In genomic region chr17:50055426-50056216, GRCh38 we compare ENCODE assay signal across 8 cellular contexts. TPM values are rescaled to one million over a fixed set of nuclear protein-coding genes. Genes with fewer than 3 reads are reported as not detected.
DNase-seq lines count a peak whose midpoint lies in the region; ATAC-seq and TF ChIP-seq lines count a peak whose summit lies in the region.

TSS of gene ITGA3 (plus strand) at chr17:50056110. CDS start at chr17:50056440, 330 bp downstream.

- TF ChIP-seq POLR2A in right lobe of liver (IDR thresholded peaks at IDR 0.05) = no peak

- peaks cover 0 to 5% of the 10 kb centered on the region in 2 donors for H3K27me3 ChIP-seq in right lobe of liver

- no peaks in the 10 kb centered on the region for H3K36me3 ChIP-seq in right lobe of liver

- peaks cover 0 to 20% (median 4%) of the 10 kb centered on the region in 4 donors for H3K4me1 ChIP-seq in right lobe of liver

- peak within 1 kb of the TSS; percentile 51 to 62 (median 52) for H3K4me3 ChIP-seq in right lobe of liver

- peaks cover 8% of the 10 kb centered on the region for H3K27me3 Mint-ChIP-seq in activated CD4-positive, alpha-beta memory T cell treated with anti-CD3 and anti-CD28 coated beads, Interleukin-2, amount 10 ng/mL, durations not matched to agents 7 days and 5 days

- POLR2A ChIA-PET in activated CD4-positive, alpha-beta memory T cell treated with anti-CD3 and anti-CD28 coated beads, Interleukin-2, amount 10 ng/mL, durations not matched to agents 7 days and 5 days (lab: Charles Lee) = interaction anchor here (1.2 to 1.9 kb wide), 2 partner anchors 38 to 94 kb away, joined by 3 to 8 read pairs; no protein-coding TSS in a partner anchor

- no peaks in the 10 kb centered on the region for H3K36me3 Mint-ChIP-seq in activated CD4-positive, alpha-beta memory T cell treated with anti-CD3 and anti-CD28 coated beads, Interleukin-2, amount 10 ng/mL, durations not matched to agents 7 days and 5 days (ENCODE audit: low read depth)

- H3K9me3 ChIP-seq in right lobe of liver = no peaks in the 10 kb centered on the region

- under 1% methylated on average over 15 of the region's 65 CpGs for WGBS in right lobe of liver (ENCODE audit: insufficient coverage, low coverage, low lambda C conversion rate, missing lambda C conversion rate)

- CTCF ChIA-PET in activated CD4-positive, alpha-beta memory T cell treated with anti-CD3 and anti-CD28 coated beads, Interleukin-2, amount 10 ng/mL, durations not matched to agents 7 days and 5 days (lab: Charles Lee) = interaction anchor here (0.5 to 3.1 kb wide), 10 partner anchors 10 to 1265 kb away, joined by 3 to 14 read pairs (median 4); partner anchors contain the start of genes PDK2 and PPP1R9B

- peak; percentile 81 for DNase-seq in D341Med (ENCODE audit: low spot score)
- DNase-seq in NCI-H345 treated with DMSO at 0.1 percent for 48 hours (lab: John Stamatoyannopoulos, UW; ENCODE audit: unreplicated experiment) = peak; percentile 82
- peak; percentile 71 for DNase-seq in activated CD4-positive, alpha-beta memory T cell treated with anti-CD3 and anti-CD28 coated beads, Interleukin-2, amount 10 ng/mL, durations not matched to agents 7 days and 5 days
- peak; percentile 92 for DNase-seq in ecto neural progenitor cell (ENCODE audit: low spot score)
- peak in 2 of 3 donors; percentile 57 to 62 for DNase-seq in right lobe of liver
- peak; percentile 60 for DNase-seq in stimulated activated CD4-positive, alpha-beta T cell treated with anti-CD3 and anti-CD28 coated beads, Interleukin-4, amount 100 ng/mL, for 24 hours
- no peak for DNase-seq in middle frontal gyrus (ENCODE audit: extremely low spot score, low spot score)

- peak within 1 kb of the TSS; percentile 26 to 62 (median 43) for H3K27ac ChIP-seq in right lobe of liver

- peak within 1 kb of the TSS; percentile 24 for H3K27ac Mint-ChIP-seq in activated CD4-positive, alpha-beta memory T cell treated with anti-CD3 and anti-CD28 coated beads, Interleukin-2, amount 10 ng/mL, durations not matched to agents 7 days and 5 days

- ATAC-seq in HG02610 (IDR thresholded peaks at IDR 0.05; ENCODE audit: unreplicated experiment) = peak; percentile 27
- peak; percentile 48 to 56 (median 50) for ATAC-seq in right lobe of liver

- intact Hi-C loops in right lobe of liver (cut with DNase I) = no loop called here

- H3K4me1 Mint-ChIP-seq in activated CD4-positive, alpha-beta memory T cell treated with anti-CD3 and anti-CD28 coated beads, Interleukin-2, amount 10 ng/mL, durations not matched to agents 7 days and 5 days = peaks cover 51% of the 10 kb centered on the region

- H3K4me3 Mint-ChIP-seq in activated CD4-positive, alpha-beta memory T cell treated with anti-CD3 and anti-CD28 coated beads, Interleukin-2, amount 10 ng/mL, durations not matched to agents 7 days and 5 days = peak within 1 kb of the TSS; percentile 88

- H3K9me3 Mint-ChIP-seq in activated CD4-positive, alpha-beta memory T cell treated with anti-CD3 and anti-CD28 coated beads, Interleukin-2, amount 10 ng/mL, durations not matched to agents 7 days and 5 days = no peaks in the 10 kb centered on the region

- no peak for TF ChIP-seq CTCF in right lobe of liver (IDR thresholded peaks at IDR 0.05)

RNA-seq across cellular contexts. Expression of gene ITGA3, which starts in this region (rescaled TPM):
- total RNA-seq in activated CD4-positive, alpha-beta memory T cell treated with anti-CD3 and anti-CD28 coated beads, Interleukin-2, amount 10 ng/mL, durations not matched to agents 7 days and 5 days = 10 to 100 TPM; 12.5 to 13.4 TPM
- 1 to 10 TPM; 1.4 to 3.7 (median 2.4) TPM for total RNA-seq in right lobe of liver
